8 cellular contexts compared by ENCODE assay signal in genomic region chr17:48048321-48049140, GRCh38. TPM values are rescaled to one million over a fixed set of nuclear protein-coding genes. Genes with fewer than 3 reads are reported as not detected.
DNase-seq lines count a peak whose midpoint lies in the region; ATAC-seq, FAIRE-seq and TF ChIP-seq lines count a peak whose summit lies in the region.

Gene NFE2L1 (plus strand): TSS chr17:48048359. CDS start chr17:48051119, 2,760 bp downstream.

- RAD21 ChIA-PET in GM12878 (lab: Charles Lee; ENCODE audit: unreplicated experiment): interaction anchor here (0.6 to 5.8 kb wide), 13 partner anchors 12 to 107 kb away, joined by 3 to 47 read pairs (median 5); partner anchors contain the start of genes CDK5RAP3, COPZ2 and PNPO

- CTCF ChIA-PET in Panc1 (lab: Charles Lee) (interaction anchor here (0.6 to 1.4 kb wide), 8 partner anchors 10 to 800 kb away, joined by 3 read pairs; partner anchors contain the start of gene CDK5RAP3), GM12878 (lab: Yijun Ruan, JAX) (interaction anchor here (1.0 to 9.0 kb wide), 17 partner anchors 12 to 541 kb away, joined by 3 to 87 read pairs (median 6); partner anchors contain the start of genes CDK5RAP3 and COPZ2)

- FAIRE-seq in GM12878 (lab: Jason Lieb, UNC) (no peak), D721Med (lab: Jason Lieb, UNC) (no peak)

- intact Hi-C loops in Panc1 (cut with micrococcal nuclease; ENCODE audit: unreplicated experiment) (no loop called here), GM12878 (cut with micrococcal nuclease; ENCODE audit: unreplicated experiment) (loop anchor here (2.0 kb wide), 2 partner anchors 22 to 78 kb away; partner anchors contain the start of gene CDK5RAP3)

- H3K27ac ChIP-seq in Panc1 (ENCODE audit: low read length) (peak within 1 kb of the TSS; percentile 97), GM12878 (ENCODE audit: control insufficient read depth, insufficient read depth) (peak within 1 kb of the TSS; percentile 93), rectal smooth muscle tissue (ENCODE audit: low read depth, low read length) (peak within 1 kb of the TSS; percentile 98)

- SMC1A ChIA-PET in GM12878 (lab: Charles Lee; ENCODE audit: uncharacterized antibody, unreplicated experiment): interaction anchor here (0.7 to 5.8 kb wide), 14 partner anchors 10 to 262 kb away, joined by 3 to 39 read pairs (median 6); partner anchors contain the start of gene PNPO

- H3K36me3 ChIP-seq in Panc1 (ENCODE audit: control insufficient read depth, insufficient read depth, low read length) (peaks cover 13% of the 10 kb centered on the region; the same call in 1 of the 2 replicates), GM12878 (ENCODE audit: control insufficient read depth in 2 of 2, insufficient read depth in 2 of 2, low read length in 1 of 2) (peaks cover 9 to 19% of the 10 kb centered on the region in 2 experiments), rectal smooth muscle tissue (ENCODE audit: control insufficient read depth, insufficient read depth, low read length) (peaks cover 9% of the 10 kb centered on the region)

- in situ Hi-C loops in Panc1 (cut with HindIII; ENCODE audit: low pct_unique_long_range_greater_than_20kb, low sequenced_read_pairs) (no loop called here), GM12878 (cut with MboI) (no loop called here)

- H3K9ac ChIP-seq in GM12878 (ENCODE audit: control insufficient read depth, insufficient read depth, low read length) (peak within 1 kb of the TSS; percentile 92), rectal smooth muscle tissue (ENCODE audit: low read length) (peak within 1 kb of the TSS; percentile 81)

- peaks cover 68% of the 10 kb centered on the region for H3K79me2 ChIP-seq in GM12878 (ENCODE audit: control insufficient read depth, insufficient read depth, low read length)

- peak; percentile 92 for TF ChIP-seq POLR2A in GM12878 (IDR thresholded peaks at IDR 0.05; ENCODE audit: low read depth, low read length)

- H3K9me3 ChIP-seq in Panc1 (ENCODE audit: control insufficient read depth, insufficient read depth, low read depth, low read length): no peaks in the 10 kb centered on the region
- H3K9me3 ChIP-seq in GM12878 (replicated peaks; ENCODE audit: control insufficient read depth, insufficient read depth, low read length): no peaks in the 10 kb centered on the region

- BruUV-seq in Panc1 (replicated peaks; lab: Mats Ljungman, UMichigan) (no TSS peak), GM12878 (replicated peaks; lab: Mats Ljungman, UMichigan) (no TSS peak)

- TF ChIP-seq CTCF in GM20000 (IDR thresholded peaks at IDR 0.05; ENCODE audit: extremely low read depth, missing control alignments): no peak
- TF ChIP-seq CTCF in Panc1 (IDR thresholded peaks at IDR 0.05): no peak
- no peak for TF ChIP-seq CTCF in GM12878 (IDR thresholded peaks at IDR 0.05 in 2 of 3, conservative IDR thresholded peaks at IDR 0.05 in 1 of 3; ENCODE audit: control insufficient read depth in 2 of 3, extremely low read depth in 1 of 3, insufficient read depth in 1 of 3, low read depth in 3 of 3, low read length in 3 of 3)
- no peak for TF ChIP-seq CTCF in D721Med (IDR thresholded peaks at IDR 0.05; ENCODE audit: insufficient read depth, missing control alignments)

- H2AFZ ChIP-seq in GM12878 (ENCODE audit: control insufficient read depth, low read depth, low read length): peak within 1 kb of the TSS; percentile 94

- peak; percentile 89 for ATAC-seq in Panc1
- ATAC-seq in GM12878: peak; percentile 72

- peak within 1 kb of the TSS; percentile 77 to 87 for H3K4me3 ChIP-seq in Panc1 (ENCODE audit: low read depth in 2 of 2, low read length in 2 of 2)
- H3K4me3 ChIP-seq in GM12878: peak within 1 kb of the TSS; percentile 97
- peak within 1 kb of the TSS; percentile 93 for H3K4me3 ChIP-seq in rectal smooth muscle tissue (ENCODE audit: low read length)

- POLR2A ChIA-PET in Panc1 (lab: Charles Lee) (interaction anchor here (0.6 to 1.9 kb wide), 6 partner anchors 9 to 259 kb away, joined by 3 to 9 read pairs (median 4); partner anchors contain the start of gene PNPO), GM12878 (lab: Charles Lee) (interaction anchor here (0.5 to 4.8 kb wide), 19 partner anchors 10 to 529 kb away, joined by 3 to 29 read pairs (median 6); partner anchors contain the start of genes CBX1, CDK5RAP3, PNPO and SNX11)

- peak; percentile 98 for DNase-seq in ELR (ENCODE audit: low read depth)
- DNase-seq in GM20000 (ENCODE audit: low spot score): peak; percentile 76
- DNase-seq in HK-2 (ENCODE audit: unreplicated experiment): peak; percentile 97
- DNase-seq in Panc1 (ENCODE audit: low read depth, low spot score): peak; percentile 61
- peak; percentile 59 for DNase-seq in GM12878 (ENCODE audit: low read depth, low spot score)
- DNase-seq in hippocampal formation (lab: John Stamatoyannopoulos, UW): peak; percentile 58 to 82
- DNase-seq in D721Med (ENCODE audit: insufficient read length, low spot score): no peak

- TF ChIP-seq EP300 in GM12878 (IDR thresholded peaks at IDR 0.05; ENCODE audit: borderline replicate concordance in 1 of 2, control insufficient read depth in 1 of 2, low read depth in 2 of 2, low read length in 2 of 2): no peak

- no peak for TF ChIP-seq RAD21 in GM12878 (IDR thresholded peaks at IDR 0.05; ENCODE audit: insufficient read depth, low read depth, low read length)

- under 1% methylated on average over 49 of the region's 59 CpGs for WGBS in GM12878 (ENCODE audit: insufficient coverage, insufficient replicate concordance, low lambda C conversion rate, missing lambda C conversion rate)

- H3K27me3 ChIP-seq in Panc1 (ENCODE audit: control insufficient read depth, insufficient read depth, low read length) (no peaks in the 10 kb centered on the region), GM12878 (replicated peaks in 1 of 2; ENCODE audit: control insufficient read depth in 2 of 2, insufficient read depth in 2 of 2, low read length in 1 of 2) (no peaks in the 10 kb centered on the region), rectal smooth muscle tissue (ENCODE audit: control insufficient read depth, insufficient read depth, low read length) (no peaks in the 10 kb centered on the region)

- H3K4me1 ChIP-seq in Panc1 (ENCODE audit: control insufficient read depth, insufficient read depth, low read length) (peaks cover 51% of the 10 kb centered on the region), GM12878 (ENCODE audit: control insufficient read depth, insufficient read depth, low read length) (peaks cover 14% of the 10 kb centered on the region; the same call in 1 of the 2 replicates), rectal smooth muscle tissue (ENCODE audit: control insufficient read depth, insufficient read depth, low read length) (peaks cover 35% of the 10 kb centered on the region)

- peak within 1 kb of the TSS; percentile 91 for H3K4me2 ChIP-seq in GM12878 (ENCODE audit: control insufficient read depth, insufficient read depth)

- peaks cover 5% of the 10 kb centered on the region; the same call in 1 of the 2 replicates for H4K20me1 ChIP-seq in GM12878 (ENCODE audit: control insufficient read depth, insufficient read depth)

TF ChIP-seq in GM12878, 131 proteins besides CTCF, POLR2A, EP300 and RAD21 (continues in another document):
- peak; percentile 91; the same call in 1 of the 2 replicates for TF ChIP-seq RB1 (IDR thresholded peaks at IDR 0.05; ENCODE audit: borderline replicate concordance)
- TF ChIP-seq MTA3 (IDR thresholded peaks at IDR 0.05; ENCODE audit: borderline replicate concordance, low read length): no peak
- TF ChIP-seq EGR1 (IDR thresholded peaks at IDR 0.05; ENCODE audit: borderline replicate concordance in 1 of 2, low read depth in 2 of 2, low read length in 2 of 2): peak in 1 of 2 experiments; percentile 32; a peak in 1 of 3 replicates
- no peak for TF ChIP-seq BMI1 (IDR thresholded peaks at IDR 0.05; ENCODE audit: borderline replicate concordance)
- TF ChIP-seq CHD1 (IDR thresholded peaks at IDR 0.05; ENCODE audit: low read depth, low read length): 0 out of 2 replicates have a peak, but pooled peaks have one; percentile 40
- TF ChIP-seq USF2 (IDR thresholded peaks at IDR 0.05; ENCODE audit: borderline replicate concordance, low read depth, low read length): no peak
- peak; percentile 47; the same call in 1 of the 2 replicates for TF ChIP-seq SMARCA5 (IDR thresholded peaks at IDR 0.05)
- no peak for TF ChIP-seq YY1 (IDR thresholded peaks at IDR 0.05; ENCODE audit: low read depth, low read length)
- TF ChIP-seq PAX5 (IDR thresholded peaks at IDR 0.05; ENCODE audit: borderline replicate concordance, low read depth, low read length): 0 out of 2 replicates have a peak, but pooled peaks have one; percentile 37
- TF ChIP-seq ATF7 (IDR thresholded peaks at IDR 0.05; ENCODE audit: low read depth): no peak
- TF ChIP-seq LARP7 (IDR thresholded peaks at IDR 0.05): peak; percentile 33; the same call in 1 of the 2 replicates
- TF ChIP-seq POLR2AphosphoS2 (IDR thresholded peaks at IDR 0.05; ENCODE audit: low read depth, low read length): peak; percentile 90; the same call in 1 of the 2 replicates

RNA-seq across cellular contexts. Expression of gene NFE2L1, which starts in this region (rescaled TPM):
- 210 TPM for total RNA-seq in Panc1 (2021; ENCODE audit: unreplicated experiment)
- polyA plus RNA-seq in Panc1 (2012; ENCODE audit: insufficient read length): 312 TPM
- total RNA-seq in GM12878 (2013; cell fraction: nucleolus; rRNA removed): 68.6 and 83.4 TPM in 2 replicates
- 16.5 and 16.8 TPM in 2 replicates for total RNA-seq in GM12878 (2014; rRNA removed)
- total RNA-seq in GM12878 (2014; rRNA removed; fragmentation: Illumina TruSeq; extraction: Trizol): 36.2 and 39.9 TPM in 2 replicates
- total RNA-seq in GM12878 (2021): 62.3 and 72.8 TPM in 2 replicates
- polyA plus RNA-seq in GM12878 (2011; ENCODE audit: low read depth): 52.9 TPM
- 84.5 and 104 TPM in 2 replicates for polyA plus RNA-seq in GM12878 (2011; rRNA removed)
- 78.3 and 81.2 TPM in 2 replicates for polyA plus RNA-seq in GM12878 (2011; cell fraction: cytosol; rRNA removed)
- 72.4 and 101 TPM in 2 replicates for polyA plus RNA-seq in GM12878 (2011; cell fraction: nucleus; rRNA removed)
- 70.1 and 111 TPM in 2 replicates for polyA plus RNA-seq in GM12878 (2012)
- polyA plus RNA-seq in GM12878 (2014; fragmentation: Illumina TruSeq; extraction: Trizol): 60.5 and 63.8 TPM in 2 replicates
- polyA plus RNA-seq in GM12878 (2014; fragmentation: Nextera tagmentation; extraction: Ambion mirVana): 1 to 10 TPM; 3.8 to 4.1 TPM
- 44.7 and 48.6 TPM in 2 replicates for polyA plus RNA-seq in GM12878 (2014; rRNA removed)
- 10 to 100 TPM; 11.1 to 11.5 TPM for polyA plus RNA-seq in GM12878 (2016; fragmentation: Nextera tagmentation; extraction: Ambion mirVana)
- polyA minus RNA-seq in GM12878 (2011; rRNA and poly(A)+ RNA removed): 71.0 and 98.3 TPM in 2 replicates
- polyA minus RNA-seq in GM12878 (2011; cell fraction: cytosol; rRNA and poly(A)+ RNA removed): 30.1 and 32.1 TPM in 2 replicates
- 22.1 and 37.8 TPM in 2 replicates for polyA minus RNA-seq in GM12878 (2011; cell fraction: nucleus; rRNA and poly(A)+ RNA removed)
